ENCODE assay signal across 11 cellular contexts in genomic region chr4:176357359-176358082, GRCh38.
DNase-seq lines count a peak whose midpoint lies in the region; ATAC-seq and TF ChIP-seq lines count a peak whose summit lies in the region.
"Had no signal": no experiment of that assay in that cellular context is flagged by ENCODE, and none has a peak within 500 bp of the region (broad histone marks: within the 10 kb centered on the region; RNA-seq: fewer than 3 reads in every experiment).

No MANE protein-coding gene starts in this region.

- peak; percentile 98 for ATAC-seq in GM19397 (IDR thresholded peaks at IDR 0.05; ENCODE audit: unreplicated experiment)
- peak; percentile 95 for ATAC-seq in HG02840 (IDR thresholded peaks at IDR 0.05; ENCODE audit: low FRiP score, unreplicated experiment)
- peak; percentile 93 for ATAC-seq in HG03571 (IDR thresholded peaks at IDR 0.05; ENCODE audit: unreplicated experiment)
- ATAC-seq: effector memory CD8-positive, alpha-beta T cell; Panc1 had no signal

- DNase-seq in GM12864 (ENCODE audit: low read depth): peak; percentile 63
- DNase-seq in NCI-H2029 treated with DMSO at 0.1 percent for 48 hours (lab: John Stamatoyannopoulos, UW): no peak
- no peak for DNase-seq in NCI-H748 treated with DMSO at 0.1 percent for 48 hours (lab: John Stamatoyannopoulos, UW)
- DNase-seq in UCSD-AML1 (lab: John Stamatoyannopoulos, UW; ENCODE audit: unreplicated experiment): no peak
- no peak for DNase-seq in DMS 273 treated with DMSO at 0.1 percent for 48 hours (lab: John Stamatoyannopoulos, UW)
- DNase-seq: activated CD4-positive, alpha-beta T cell treated with anti-CD3 and anti-CD28 coated beads for 48 hours; effector memory CD8-positive, alpha-beta T cell had no signal

- TF ChIP-seq CTCF in GM12864 (IDR thresholded peaks at IDR 0.05; ENCODE audit: low read depth, low read length, missing control alignments): no peak

- no peak overlapping the region for H3K4me3 ChIP-seq in GM12864 (ENCODE audit: low read depth, low read length)
